In genomic region chr2:196719565-196719872, GRCh38 we compare ENCODE assay signal across 1 cellular context.
TF ChIP-seq lines count a peak whose summit lies in the region.

No MANE protein-coding gene starts in this region.

TF ChIP-seq in WTC11, 78 proteins besides CTCF, POLR2A, EP300 and RAD21 (continued from another document):
- TF ChIP-seq, protein P1, sequence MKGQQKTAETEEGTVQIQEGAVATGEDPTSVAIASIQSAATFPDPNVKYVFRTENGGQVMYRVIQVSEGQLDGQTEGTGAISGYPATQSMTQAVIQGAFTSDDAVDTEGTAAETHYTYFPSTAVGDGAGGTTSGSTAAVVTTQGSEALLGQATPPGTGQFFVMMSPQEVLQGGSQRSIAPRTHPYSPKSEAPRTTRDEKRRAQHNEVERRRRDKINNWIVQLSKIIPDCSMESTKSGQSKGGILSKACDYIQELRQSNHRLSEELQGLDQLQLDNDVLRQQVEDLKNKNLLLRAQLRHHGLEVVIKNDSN (CRISPR knock-in tag; IDR thresholded peaks at IDR 0.05), result no peak
- no peak for TF ChIP-seq SP1 (CRISPR knock-in tag; conservative IDR thresholded peaks at IDR 0.05)
- TF ChIP-seq USF2 (CRISPR knock-in tag; IDR thresholded peaks at IDR 0.05), result no peak
- no peak for TF ChIP-seq ARID4B (CRISPR knock-in tag; IDR thresholded peaks at IDR 0.05; ENCODE audit: borderline replicate concordance)
- no peak for TF ChIP-seq SMAD3 (CRISPR knock-in tag; IDR thresholded peaks at IDR 0.05; ENCODE audit: borderline replicate concordance)
- TF ChIP-seq CREM (CRISPR knock-in tag; IDR thresholded peaks at IDR 0.05), result no peak
- TF ChIP-seq ZNF317 (CRISPR knock-in tag; IDR thresholded peaks at IDR 0.05; ENCODE audit: borderline replicate concordance, low read depth), result no peak
- no peak for TF ChIP-seq ZNF416 (CRISPR knock-in tag; IDR thresholded peaks at IDR 0.05)
- no peak for TF ChIP-seq KAT7 (CRISPR knock-in tag; IDR thresholded peaks at IDR 0.05; ENCODE audit: borderline replicate concordance)
